In genomic region chr1:31244326-31244725, GRCh38 we compare ENCODE assay signal across 24 cellular contexts. TPM values are rescaled to one million over a fixed set of nuclear protein-coding genes. Genes with fewer than 3 reads are reported as not detected.
DNase-seq lines count a peak whose midpoint lies in the region; ATAC-seq and TF ChIP-seq lines count a peak whose summit lies in the region.
"Had no signal": no experiment of that assay in that cellular context is flagged by ENCODE, and none has a peak within 500 bp of the region (broad histone marks: within the 10 kb centered on the region; RNA-seq: fewer than 3 reads in every experiment).

No MANE protein-coding gene starts in this region.

- H4K91ac ChIP-seq in IMR-90 (ENCODE audit: insufficient read depth, low read depth, low read length): no peak overlapping the region

- WGBS in IMR-90 (ENCODE audit: extremely low coverage in 2 of 2, insufficient read length in 1 of 2), 2 experiments: no CpG with 5 or more reads among the region's 4 CpGs

- BruUV-seq in IMR-90 (replicated peaks; lab: Mats Ljungman, UMichigan): no TSS peak

- no peak overlapping the region for H4K8ac ChIP-seq in IMR-90 (ENCODE audit: low read depth in 2 of 2, low read length in 2 of 2)

- no peak overlapping the region for H3K4me2 ChIP-seq in IMR-90 (ENCODE audit: low read depth, low read length)
- H3K4me2 ChIP-seq: hepatocyte had no signal

- intact Hi-C loops in IMR-90 (cut with micrococcal nuclease): no loop called here

- H3K9me3 Mint-ChIP-seq in chondrocyte (ENCODE audit: low read depth): no peaks in the 10 kb centered on the region
- H3K9me3 Mint-ChIP-seq in nephron progenitor cell: no peaks in the 10 kb centered on the region

- DNase-seq in AG10803 (ENCODE audit: low read depth) (peak; percentile 17), IMR-90 (peak; percentile 31), chondrocyte (ENCODE audit: low spot score) (peak; percentile 4), nephron progenitor cell (no peak), HuH-7 (ENCODE audit: low spot score) (no peak)
- no peak for DNase-seq in activated CD8-positive, alpha-beta memory T cell treated with anti-CD3 and anti-CD28 coated beads, Interleukin-2, amount 50 U/mL, for 48 hours
- DNase-seq in activated CD4-positive, alpha-beta T cell treated with anti-CD3 and anti-CD28 coated beads, Interleukin-2, amount 50 U/mL, for 4 hours: no peak
- DNase-seq: activated CD4-positive, alpha-beta T cell treated with anti-CD3 and anti-CD28 coated beads for 4 hours; activated naive CD4-positive, alpha-beta T cell treated with anti-CD3 and anti-CD28 coated beads, Interleukin-2, amount 50 U/mL, for 16 hours; cerebellar nuclear complex; erythroblast; foreskin melanocyte; H7; NCI-H2029; trophoblast cell had no signal

- no peak overlapping the region for H4K5ac ChIP-seq in IMR-90 (ENCODE audit: low read depth, low read length)

- no peak overlapping the region for H2AFZ ChIP-seq in IMR-90 (replicated peaks; ENCODE audit: low read length, poor library complexity)
- H2AFZ ChIP-seq: hepatocyte had no signal

- H2BK120ac ChIP-seq in IMR-90 (ENCODE audit: low read depth, low read length): no peak overlapping the region

- H3K23ac ChIP-seq in IMR-90 (ENCODE audit: low read depth, low read length): no peak overlapping the region

- H3K4me1 ChIP-seq in IMR-90 (ENCODE audit: control insufficient read depth, insufficient read depth, low read length): no peaks in the 10 kb centered on the region

- no peak overlapping the region for H3K14ac ChIP-seq in IMR-90 (replicated peaks; ENCODE audit: low read depth, low read length)

- H3K36me3 Mint-ChIP-seq in chondrocyte (ENCODE audit: low read depth) (no peaks in the 10 kb centered on the region), nephron progenitor cell (ENCODE audit: low read depth) (no peaks in the 10 kb centered on the region)

- H2AK9ac ChIP-seq in IMR-90 (replicated peaks; ENCODE audit: low read depth, low read length, poor library complexity): no peak overlapping the region

- no peak for TF ChIP-seq RAD21 in IMR-90 (IDR thresholded peaks at IDR 0.05; ENCODE audit: low read length)

- no peak for TF ChIP-seq POLR2A in IMR-90 (IDR thresholded peaks at IDR 0.05; ENCODE audit: low read depth, low read length)

- H3K9me1 ChIP-seq in IMR-90 (ENCODE audit: insufficient read depth, low read length): no peaks in the 10 kb centered on the region

- TF ChIP-seq CTCF in AG10803 (conservative IDR thresholded peaks at IDR 0.05; ENCODE audit: low read length): no peak
- TF ChIP-seq CTCF in IMR-90 (conservative IDR thresholded peaks at IDR 0.05; ENCODE audit: low read depth, low read length): no peak
- no peak for TF ChIP-seq CTCF in chondrocyte (IDR thresholded peaks at IDR 0.05)
- TF ChIP-seq CTCF in nephron progenitor cell (IDR thresholded peaks at IDR 0.05): no peak

- no peaks in the 10 kb centered on the region for H3K79me1 ChIP-seq in IMR-90 (ENCODE audit: low read depth in 1 of 2, low read length in 2 of 2)

- CTCF ChIA-PET in IMR-90 (lab: Yijun Ruan, JAX): interaction anchor here (0.5 kb wide), 1 partner anchor 83 kb away, joined by 4 read pairs; no protein-coding TSS in a partner anchor

- dilution Hi-C loops in IMR-90 (cut with HindIII; ENCODE audit: low sequenced_read_pairs, unreplicated experiment): no loop called here

- H3K4me3 ChIP-seq in AG10803 (ENCODE audit: low read length) (no peak overlapping the region), IMR-90 (ENCODE audit: insufficient read depth, low read depth, low read length) (no peak overlapping the region)
- H3K4me3 ChIP-seq: ascending aorta, GM12878, hepatocyte had no signal

- no peak overlapping the region for H2BK20ac ChIP-seq in IMR-90 (ENCODE audit: low read depth, low read length)

- H3K27me3 Mint-ChIP-seq in chondrocyte (ENCODE audit: low read depth) (peaks cover 9% of the 10 kb centered on the region), nephron progenitor cell (ENCODE audit: low read depth, poor library complexity) (peaks cover 42% of the 10 kb centered on the region)

- H3K4me3 Mint-ChIP-seq in chondrocyte (ENCODE audit: unreplicated experiment): no peak overlapping the region
- H3K4me3 Mint-ChIP-seq in nephron progenitor cell: no peak overlapping the region

- peaks cover 23% of the 10 kb centered on the region for H3K27me3 ChIP-seq in IMR-90 (ENCODE audit: control insufficient read depth, insufficient read depth, low read length)
- H3K27me3 ChIP-seq: ascending aorta had no signal

- ATAC-seq in IMR-90 (ENCODE audit: low read depth) (no peak), HG03460 (IDR thresholded peaks at IDR 0.05; ENCODE audit: unreplicated experiment) (no peak)
- ATAC-seq: GM12878, SK-N-SH treated with all-trans-retinoic acid at 6 μM for 48 hours had no signal

- H3K27ac Mint-ChIP-seq in chondrocyte (ENCODE audit: unreplicated experiment) (no peak overlapping the region), nephron progenitor cell (peak overlapping the region; percentile 69)
- H3K27ac Mint-ChIP-seq: progenitor cell of endocrine pancreas had no signal

- no peak overlapping the region for H2AK5ac ChIP-seq in IMR-90 (ENCODE audit: low read depth, low read length)

- H4K20me1 ChIP-seq in IMR-90 (ENCODE audit: insufficient read depth, low read length): no peaks in the 10 kb centered on the region

- H3K9ac ChIP-seq in IMR-90 (ENCODE audit: low read depth, low read length): no peak overlapping the region

- H3K9me3 ChIP-seq in IMR-90 (ENCODE audit: control insufficient read depth, insufficient read depth, low read length): no peaks in the 10 kb centered on the region
- H3K9me3 ChIP-seq: ascending aorta had no signal

- H3K56ac ChIP-seq in IMR-90 (ENCODE audit: extremely low read depth, insufficient read depth, low read length): no peak overlapping the region

- no peak overlapping the region for H2BK5ac ChIP-seq in IMR-90 (ENCODE audit: low read depth, low read length, poor library complexity, severe bottlenecking)

- no peak overlapping the region for H3K4ac ChIP-seq in IMR-90 (ENCODE audit: low read depth, low read length)

- H3K27ac ChIP-seq in IMR-90 (ENCODE audit: insufficient read depth, low read length): no peak overlapping the region
- H3K27ac ChIP-seq: ascending aorta, hepatocyte, RWPE1 had no signal

- in situ Hi-C loops in IMR-90 (cut with MboI; ENCODE audit: low sequenced_read_pairs): no loop called here

- H3K4me1 Mint-ChIP-seq in chondrocyte (ENCODE audit: low read depth) (peaks cover 5% of the 10 kb centered on the region), nephron progenitor cell (peaks cover 33% of the 10 kb centered on the region)

- no peak overlapping the region for H2BK15ac ChIP-seq in IMR-90 (ENCODE audit: low read depth, low read length)

- H3K36me3 ChIP-seq in IMR-90 (ENCODE audit: control insufficient read depth, insufficient read depth, low read length): no peaks in the 10 kb centered on the region
- H3K36me3 ChIP-seq: ascending aorta had no signal

- POLR2A ChIA-PET in IMR-90 (lab: Charles Lee; ENCODE audit: unreplicated experiment): no interaction called here

- no peak overlapping the region for H3K18ac ChIP-seq in IMR-90 (ENCODE audit: low read depth, low read length)

TF ChIP-seq in IMR-90, 13 proteins besides CTCF, POLR2A, EP300 and RAD21 (continues in another document):
- TF ChIP-seq SMC3 (IDR thresholded peaks at IDR 0.05; ENCODE audit: low read depth, low read length) (no peak), RCOR1 (IDR thresholded peaks at IDR 0.05; ENCODE audit: insufficient replicate concordance, low read length) (no peak), RFX5 (IDR thresholded peaks at IDR 0.05; ENCODE audit: low read depth, low read length) (no peak), FOS (IDR thresholded peaks at IDR 0.05; ENCODE audit: low read depth, low read length) (no peak), NFE2L2 (IDR thresholded peaks at IDR 0.05; ENCODE audit: low read depth, low read length) (no peak), MAFK (IDR thresholded peaks at IDR 0.05; ENCODE audit: low read depth, low read length) (no peak), CHD1 (IDR thresholded peaks at IDR 0.05; ENCODE audit: low read depth, low read length) (no peak), MAZ (IDR thresholded peaks at IDR 0.05; ENCODE audit: borderline replicate concordance, low read depth, low read length) (no peak), CEBPB (IDR thresholded peaks at IDR 0.05; ENCODE audit: low read depth, low read length) (no peak)
- TF ChIP-seq, protein P1, sequence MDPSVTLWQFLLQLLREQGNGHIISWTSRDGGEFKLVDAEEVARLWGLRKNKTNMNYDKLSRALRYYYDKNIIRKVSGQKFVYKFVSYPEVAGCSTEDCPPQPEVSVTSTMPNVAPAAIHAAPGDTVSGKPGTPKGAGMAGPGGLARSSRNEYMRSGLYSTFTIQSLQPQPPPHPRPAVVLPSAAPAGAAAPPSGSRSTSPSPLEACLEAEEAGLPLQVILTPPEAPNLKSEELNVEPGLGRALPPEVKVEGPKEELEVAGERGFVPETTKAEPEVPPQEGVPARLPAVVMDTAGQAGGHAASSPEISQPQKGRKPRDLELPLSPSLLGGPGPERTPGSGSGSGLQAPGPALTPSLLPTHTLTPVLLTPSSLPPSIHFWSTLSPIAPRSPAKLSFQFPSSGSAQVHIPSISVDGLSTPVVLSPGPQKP (IDR thresholded peaks at IDR 0.05; ENCODE audit: borderline replicate concordance, low read depth, low read length): no peak
- TF ChIP-seq, protein P2, sequence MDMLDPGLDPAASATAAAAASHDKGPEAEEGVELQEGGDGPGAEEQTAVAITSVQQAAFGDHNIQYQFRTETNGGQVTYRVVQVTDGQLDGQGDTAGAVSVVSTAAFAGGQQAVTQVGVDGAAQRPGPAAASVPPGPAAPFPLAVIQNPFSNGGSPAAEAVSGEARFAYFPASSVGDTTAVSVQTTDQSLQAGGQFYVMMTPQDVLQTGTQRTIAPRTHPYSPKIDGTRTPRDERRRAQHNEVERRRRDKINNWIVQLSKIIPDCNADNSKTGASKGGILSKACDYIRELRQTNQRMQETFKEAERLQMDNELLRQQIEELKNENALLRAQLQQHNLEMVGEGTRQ (IDR thresholded peaks at IDR 0.05; ENCODE audit: low read depth, low read length): no peak

RNA-seq across cellular contexts. Expression of gene NKAIN1, which starts 4.6 kb away (rescaled TPM):
- total RNA-seq in IMR-90 (2012; rRNA removed) (under 0.01 TPM in 2 replicates), chondrocyte (2.9 to 3.8 TPM (median 3.5 TPM) in 3 replicates)
- 0.09 TPM in 1 of 2 replicates, not detected in the other for polyA plus RNA-seq in IMR-90 (2012; rRNA removed)
- 0.03 and 0.11 TPM in 2 replicates for polyA plus RNA-seq in IMR-90 (2012; cell fraction: cytosol; rRNA removed)
- polyA plus RNA-seq in IMR-90 (2012; cell fraction: nucleus; rRNA removed; ENCODE audit: low replicate concordance): 0.02 and 0.07 TPM in 2 replicates
- total RNA-seq: ascending aorta; GM12878; skeletal muscle tissue; T-helper 2 cell treated with Interferon-gamma antibody and Interleukin-4, amounts not matched to agents 100 ng/mL and 5 ng/mL, for 36 hours had no signal
- polyA plus RNA-seq: GM12878 had no signal

RNA-seq across cellular contexts. Expression of gene SNRNP40, which starts 52.3 kb away (rescaled TPM):
- 148 and 178 TPM in 2 replicates for total RNA-seq in IMR-90 (2012; rRNA removed)
- 52.3 and 53.1 TPM in 2 replicates for polyA plus RNA-seq in IMR-90 (2012; rRNA removed)
- polyA plus RNA-seq in IMR-90 (2012; cell fraction: cytosol; rRNA removed): 22.9 and 30.2 TPM in 2 replicates
- 10.1 and 36.3 TPM in 2 replicates for polyA plus RNA-seq in IMR-90 (2012; cell fraction: nucleus; rRNA removed; ENCODE audit: low replicate concordance)
- total RNA-seq in chondrocyte: 32.3 to 39.0 TPM (median 34.3 TPM) in 3 replicates

RNA-seq across cellular contexts. Expression of gene ZCCHC17, which starts 52.5 kb away (rescaled TPM):
- total RNA-seq in IMR-90 (2012; rRNA removed): 48.4 and 63.0 TPM in 2 replicates
- polyA plus RNA-seq in IMR-90 (2012; rRNA removed): 44.1 and 48.9 TPM in 2 replicates
- polyA plus RNA-seq in IMR-90 (2012; cell fraction: cytosol; rRNA removed): 16.3 and 19.4 TPM in 2 replicates
- polyA plus RNA-seq in IMR-90 (2012; cell fraction: nucleus; rRNA removed; ENCODE audit: low replicate concordance): 6.7 and 18.8 TPM in 2 replicates
- total RNA-seq in chondrocyte: 31.1 to 34.6 TPM (median 34.5 TPM) in 3 replicates

Comparison
In these comparisons a context has a peak if more than half of its experiments do, and no peak if none do; other contexts are left out.
1. DNase-seq: peak in AG10803 (single experiment), IMR-90 (single experiment) and chondrocyte (single experiment); none in nephron progenitor cell (single experiment), HuH-7 (single experiment), activated CD8-positive, alpha-beta memory T cell treated with anti-CD3 and anti-CD28 coated beads, Interleukin-2, amount 50 U/mL, for 48 hours (single experiment) and activated CD4-positive, alpha-beta T cell treated with anti-CD3 and anti-CD28 coated beads, Interleukin-2, amount 50 U/mL, for 4 hours (0 of 2).